ENCODE assay signal across 13 cellular contexts in the genomic region with DNA sequence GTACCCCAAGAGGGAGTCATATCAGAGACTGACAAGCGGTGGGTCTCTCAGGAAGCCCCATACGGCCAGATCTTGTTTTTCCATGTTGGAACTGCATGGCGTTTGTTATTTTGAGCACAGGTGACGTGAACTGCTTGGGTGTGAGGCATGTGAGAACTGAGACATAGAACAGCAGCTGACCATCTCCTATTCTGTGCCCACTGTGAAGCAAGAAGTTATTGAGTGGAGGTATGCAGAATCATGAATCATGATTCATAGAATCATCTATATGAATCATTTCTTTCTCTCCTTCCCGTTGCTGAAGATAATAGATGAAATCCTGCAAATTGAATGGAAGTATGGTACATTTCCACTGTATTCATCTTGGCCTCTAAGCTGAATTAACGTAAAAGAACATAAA.
"Had no signal": no experiment of that assay in that cellular context is flagged by ENCODE, and none has a peak within 500 bp of the region (broad histone marks: within the 10 kb centered on the region; RNA-seq: fewer than 3 reads in every experiment).

No MANE protein-coding gene starts in this region.

- H3K4me3 Mint-ChIP-seq: activated naive CD4-positive, alpha-beta T cell treated with anti-CD3 and anti-CD28 coated beads, Interleukin-2, amount 10 ng/mL, durations not matched to agents 7 days and 5 days; activated T-helper 17 cell treated with anti-CD3 and anti-CD28 coated beads, Interleukin-2, amount 50 U/mL, for 72 hours; neural progenitor cell; stimulated activated effector memory CD8-positive, alpha-beta T cell treated with anti-CD3 and anti-CD28 coated beads, Interleukin-12 subunit alpha, Interleukin-12 subunit beta, amount 100 ng/mL, for 72 hours had no signal

- H3K9me3 ChIP-seq: adrenal gland, body of pancreas, esophagus squamous epithelium, transverse colon had no signal

- H3K27ac Mint-ChIP-seq: activated naive CD4-positive, alpha-beta T cell treated with anti-CD3 and anti-CD28 coated beads, Interleukin-2, amount 10 ng/mL, durations not matched to agents 7 days and 5 days; activated T-helper 17 cell treated with anti-CD3 and anti-CD28 coated beads, Interleukin-2, amount 50 U/mL, for 72 hours; neural progenitor cell; stimulated activated effector memory CD8-positive, alpha-beta T cell treated with anti-CD3 and anti-CD28 coated beads, Interleukin-12 subunit alpha, Interleukin-12 subunit beta, amount 100 ng/mL, for 72 hours had no signal

- H3K27ac ChIP-seq: adrenal gland, body of pancreas, esophagus squamous epithelium, neural progenitor cell, parathyroid adenoma, transverse colon had no signal

- H3K4me1 ChIP-seq: parathyroid adenoma had no signal

- DNase-seq: activated CD4-positive, alpha-beta T cell treated with anti-CD3 and anti-CD28 coated beads, Interleukin-2, amount 50 U/mL, for 1 hour; activated naive CD4-positive, alpha-beta T cell treated with anti-CD3 and anti-CD28 coated beads, Interleukin-2, amount 10 ng/mL, durations not matched to agents 7 days and 5 days; activated T-cell treated with anti-CD3 and anti-CD28 coated beads for 4 hours; adrenal gland; body of pancreas; esophagus squamous epithelium; kidney; transverse colon had no signal

- H3K4me3 ChIP-seq: adrenal gland, body of pancreas, esophagus squamous epithelium, neural progenitor cell, transverse colon had no signal

- H3K36me3 ChIP-seq: adrenal gland, neural progenitor cell, transverse colon had no signal

- H3K27me3 ChIP-seq: adrenal gland, body of pancreas, dorsolateral prefrontal cortex, esophagus squamous epithelium, neural progenitor cell, transverse colon had no signal

- ATAC-seq: activated T-helper 17 cell treated with anti-CD3 and anti-CD28 coated beads, Interleukin-2, amount 50 U/mL, for 72 hours; body of pancreas; stimulated activated effector memory CD8-positive, alpha-beta T cell treated with anti-CD3 and anti-CD28 coated beads, Interleukin-12 subunit alpha, Interleukin-12 subunit beta, amount 100 ng/mL, for 72 hours had no signal

- H3K27me3 Mint-ChIP-seq: activated T-helper 17 cell treated with anti-CD3 and anti-CD28 coated beads, Interleukin-2, amount 50 U/mL, for 72 hours had no signal

- H3K9me3 Mint-ChIP-seq: activated naive CD4-positive, alpha-beta T cell treated with anti-CD3 and anti-CD28 coated beads, Interleukin-2, amount 10 ng/mL, durations not matched to agents 7 days and 5 days; activated T-helper 17 cell treated with anti-CD3 and anti-CD28 coated beads, Interleukin-2, amount 50 U/mL, for 72 hours; neural progenitor cell; stimulated activated effector memory CD8-positive, alpha-beta T cell treated with anti-CD3 and anti-CD28 coated beads, Interleukin-12 subunit alpha, Interleukin-12 subunit beta, amount 100 ng/mL, for 72 hours had no signal
